Comparison of ENCODE assay signal across 8 cellular contexts in genomic region chr16:3152273-3153076, GRCh38. TPM values are rescaled to one million over a fixed set of nuclear protein-coding genes. Genes with fewer than 3 reads are reported as not detected.
A peak's percentile ranks its signal among the peaks of the same experiment; 100 is the strongest.
DNase-seq lines count a peak whose midpoint lies in the region; ATAC-seq, FAIRE-seq and TF ChIP-seq lines count a peak whose summit lies in the region.

No MANE protein-coding gene starts in this region.

- no peaks in the 10 kb centered on the region for H3K79me2 ChIP-seq in hepatocyte

- WGBS in hepatocyte (ENCODE audit: low lambda C conversion rate, missing lambda C conversion rate) = 2% methylated on average over 46 of the region's 46 CpGs

- peak overlapping the region; percentile 87 for H3K4me2 ChIP-seq in hepatocyte

- H3K9me2 ChIP-seq in hepatocyte (replicated peaks; ENCODE audit: insufficient read depth) = no peaks in the 10 kb centered on the region

- DNase-seq in GM12891 (ENCODE audit: insufficient read length, low spot score) (no peak), NCI-H1694 treated with DMSO at 0.1 percent for 48 hours (lab: John Stamatoyannopoulos, UW) (peak; percentile 90), T-helper 2 cell (peak in 4 of 5 experiments; percentile 54 to 79 (median 65)), astrocyte of the cerebellum (ENCODE audit: low read depth) (peak; percentile 71), hepatocyte (ENCODE audit: low spot score) (peak; percentile 91), retina (peak; percentile 94)

- H2AFZ ChIP-seq in hepatocyte = peak overlapping the region; percentile 22

- no peaks in the 10 kb centered on the region for H4K20me1 ChIP-seq in hepatocyte (ENCODE audit: insufficient read depth, poor library complexity, severe bottlenecking)

- peak; percentile 62 for FAIRE-seq in GM12891 (lab: Jason Lieb, UNC)

- peak; percentile 42 for TF ChIP-seq CTCF in astrocyte of the cerebellum (IDR thresholded peaks at IDR 0.05; ENCODE audit: low read depth, low read length, missing control alignments)
- peak; percentile 46 for TF ChIP-seq CTCF in hepatocyte (IDR thresholded peaks at IDR 0.05; ENCODE audit: poor library complexity)

- H3K4me1 ChIP-seq in hepatocyte (ENCODE audit: insufficient read depth) = peaks cover 4% of the 10 kb centered on the region

- in situ Hi-C loops in astrocyte of the cerebellum (cut with HindIII; ENCODE audit: low sequenced_read_pairs) = loop anchor here (5.0 kb wide), 1 partner anchor 85 kb away; the partner anchor contains the start of gene IL32

- H3K36me3 ChIP-seq in hepatocyte (replicated peaks; ENCODE audit: insufficient read depth, low read depth) = no peaks in the 10 kb centered on the region

- peak overlapping the region; percentile 47 for H3K4me3 ChIP-seq in astrocyte of the cerebellum (ENCODE audit: low read depth, low read length)
- H3K4me3 ChIP-seq in hepatocyte = peak overlapping the region; percentile 61

- peak overlapping the region; percentile 38 for H3K27ac ChIP-seq in hepatocyte

- no peak for ATAC-seq in HG03045 (IDR thresholded peaks at IDR 0.05; ENCODE audit: unreplicated experiment)
- ATAC-seq in GM21526 (IDR thresholded peaks at IDR 0.05; ENCODE audit: low FRiP score, unreplicated experiment) = no peak

- H3K27me3 ChIP-seq in hepatocyte = no peaks in the 10 kb centered on the region

- H3K9me3 ChIP-seq in hepatocyte (ENCODE audit: low read depth) = no peaks in the 10 kb centered on the region

- TF ChIP-seq POLR2A in GM12891 (IDR thresholded peaks at IDR 0.05; ENCODE audit: low read depth, low read length) = no peak

TF ChIP-seq in GM12891, 5 proteins besides CTCF, POLR2A, EP300 and RAD21:
- TF ChIP-seq SPI1 (IDR thresholded peaks at IDR 0.05; ENCODE audit: low read depth, low read length) (no peak), POLR2AphosphoS5 (IDR thresholded peaks at IDR 0.05; ENCODE audit: low read depth, low read length) (no peak), PAX5 (IDR thresholded peaks at IDR 0.05; ENCODE audit: insufficient read depth, low read length, severe bottlenecking) (no peak), POU2F2 (IDR thresholded peaks at IDR 0.05; ENCODE audit: low read depth, low read length) (no peak), TAF1 (IDR thresholded peaks at IDR 0.05; ENCODE audit: low read depth, low read length) (no peak)
TF ChIP-seq in GM12891: peak in this region for 0.

RNA-seq across cellular contexts. Expression of gene ZNF213, which starts 17.6 kb away (rescaled TPM):
- polyA plus RNA-seq in GM12891 (2012; ENCODE audit: low read depth, missing spikeins) = 3.7 TPM
- 3.4 and 3.8 TPM in 2 replicates for total RNA-seq in hepatocyte
- polyA plus RNA-seq in hepatocyte = 4.0 and 6.0 TPM in 2 replicates

RNA-seq across cellular contexts. Expression of gene OR1F1, which starts 35.5 kb away (rescaled TPM):
- not detected for polyA plus RNA-seq in GM12891 (2012; ENCODE audit: low read depth, missing spikeins)
- not detected in 2 replicates for total RNA-seq in hepatocyte
- 0.61 TPM in 1 of 2 replicates, not detected in the other for polyA plus RNA-seq in hepatocyte

RNA-seq across cellular contexts. Expression of gene ZNF205, which starts 40.1 kb away (rescaled TPM):
- polyA plus RNA-seq in GM12891 (2012; ENCODE audit: low read depth, missing spikeins) = 0.05 TPM
- total RNA-seq in hepatocyte = 10.0 and 12.3 TPM in 2 replicates
- 12.6 and 13.2 TPM in 2 replicates for polyA plus RNA-seq in hepatocyte

RNA-seq across cellular contexts. Expression of gene ZSCAN10, which starts 53.4 kb away (rescaled TPM):
- 0.06 TPM for polyA plus RNA-seq in GM12891 (2012; ENCODE audit: low read depth, missing spikeins)
- not detected in 2 replicates for total RNA-seq in hepatocyte
- polyA plus RNA-seq in hepatocyte = not detected in 2 replicates
